35 cellular contexts compared by ENCODE assay signal in genomic region chr12:132831771-132832170, GRCh38.
"Had no signal": no experiment of that assay in that cellular context is flagged by ENCODE, and none has a peak within 500 bp of the region (broad histone marks: within the 10 kb centered on the region; RNA-seq: fewer than 3 reads in every experiment).

No MANE protein-coding gene starts in this region.

- H3K27ac ChIP-seq: KMS-11, Peyer's patch, RWPE1, VCaP had no signal

- DNase-seq: activated B cell treated with CpG ODN at 0.5 μM for 24 hours; activated CD4-positive, alpha-beta memory T cell treated with anti-CD3 and anti-CD28 coated beads for 36 hours; activated CD4-positive, alpha-beta T cell treated with anti-CD3 and anti-CD28 coated beads for 4 hours; activated CD4-positive, alpha-beta T cell treated with anti-CD3 and anti-CD28 coated beads, Interleukin-2, amount 50 U/mL, for 1 hour; activated CD4-positive, CD25-positive, alpha-beta regulatory T cell treated with anti-CD3 and anti-CD28 coated beads, Interleukin-2, amount 50 U/mL, for 72 hours; activated CD8-positive, alpha-beta memory T cell treated with anti-CD3 and anti-CD28 coated beads, Interleukin-2, amount 50 U/mL, for 4 hours; activated effector memory CD4-positive, alpha-beta T cell treated with Interleukin-2 at 50 U/mL for 16 hours; activated naive CD4-positive, alpha-beta T cell treated with anti-CD3 and anti-CD28 coated beads, Interleukin-2, amount 50 U/mL, for 16 hours; activated T-cell treated with anti-CD3 and anti-CD28 coated beads for 4 hours; activated T-cell treated with anti-CD3 and anti-CD28 coated beads, Interleukin-2, amount 50 U/mL, for 4 hours; anterior cingulate cortex; caudate nucleus; cerebellar nuclear complex; NCI-H1092 treated with DMSO at 0.1 percent for 48 hours; NCI-H1417; NCI-H146; NCI-H187; NCI-H2029 treated with DMSO at 0.1 percent for 48 hours; NCI-H2107; NCI-H2171; NCI-H510A; NCI-H526; NCI-H748 treated with DMSO at 0.1 percent for 48 hours; NK-92 treated with Interleukin-12 subunit alpha and Interleukin-12 subunit beta, amount 100 ng/mL, for 24 hours; PC-3; Peyer's patch; T-cell; T-helper 2 cell; T-helper 9 cell had no signal

- H3K4me3 Mint-ChIP-seq: activated B cell treated with CpG ODN at 0.5 μM for 24 hours; activated CD4-positive, alpha-beta memory T cell treated with anti-CD3 and anti-CD28 coated beads for 36 hours; activated T-cell treated with anti-CD3 and anti-CD28 coated beads, Interleukin-2, amount 50 U/mL, for 4 hours; T-cell had no signal

- ATAC-seq: activated T-cell treated with anti-CD3 and anti-CD28 coated beads, Interleukin-2, amount 50 U/mL, for 4 hours; PC-3; Right ventricle myocardium inferior; SK-N-SH treated with all-trans-retinoic acid at 6 μM for 48 hours; T-cell had no signal

- H3K27me3 ChIP-seq: Peyer's patch had no signal

- H3K4me2 ChIP-seq: KMS-11 had no signal

- H3K27ac Mint-ChIP-seq: activated B cell treated with CpG ODN at 0.5 μM for 24 hours; activated CD4-positive, alpha-beta memory T cell treated with anti-CD3 and anti-CD28 coated beads for 36 hours; brain; T-cell had no signal

- H3K27me3 Mint-ChIP-seq: activated B cell treated with CpG ODN at 0.5 μM for 24 hours; activated CD4-positive, alpha-beta memory T cell treated with anti-CD3 and anti-CD28 coated beads for 36 hours had no signal

- H3K4me3 ChIP-seq: Peyer's patch had no signal

- H3K9me3 Mint-ChIP-seq: activated B cell treated with CpG ODN at 0.5 μM for 24 hours; activated CD4-positive, alpha-beta memory T cell treated with anti-CD3 and anti-CD28 coated beads for 36 hours; activated T-cell treated with anti-CD3 and anti-CD28 coated beads, Interleukin-2, amount 50 U/mL, for 4 hours; T-cell had no signal

- H3K9me3 ChIP-seq: Peyer's patch had no signal
